1 cellular context compared by ENCODE assay signal in the genomic region with DNA sequence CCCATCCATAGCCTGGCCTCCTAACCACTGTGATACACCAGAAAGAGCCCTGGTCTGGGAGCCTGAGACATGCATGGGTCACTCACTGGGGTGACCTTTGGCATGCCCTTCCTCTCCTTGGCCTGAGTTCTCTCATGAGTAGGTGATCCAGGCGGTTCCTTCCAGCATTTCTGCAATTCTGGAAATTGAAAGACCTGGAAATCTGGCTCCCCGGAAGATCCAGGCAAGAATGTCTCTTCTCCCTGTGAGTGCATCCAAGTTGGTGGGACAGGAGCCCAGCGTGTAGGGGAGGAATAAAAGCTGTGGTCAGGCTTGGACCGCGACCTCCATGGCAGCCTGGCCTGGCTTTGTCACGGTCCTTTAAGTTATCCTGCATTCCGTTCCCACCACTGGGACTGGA.
TF ChIP-seq lines count a peak whose summit lies in the region.

No MANE protein-coding gene starts in this region.

TF ChIP-seq in H1, 55 proteins besides CTCF, POLR2A, EP300 and RAD21:
- TF ChIP-seq BCL11A (IDR thresholded peaks at IDR 0.05; ENCODE audit: low read depth in 2 of 2, low read length in 2 of 2): no peak
- TF ChIP-seq HDAC6 (IDR thresholded peaks at IDR 0.05; ENCODE audit: low read depth, low read length): no peak
- TF ChIP-seq GABPA (IDR thresholded peaks at IDR 0.05; ENCODE audit: borderline replicate concordance, insufficient read depth, low read length): no peak
- TF ChIP-seq, protein P1, sequence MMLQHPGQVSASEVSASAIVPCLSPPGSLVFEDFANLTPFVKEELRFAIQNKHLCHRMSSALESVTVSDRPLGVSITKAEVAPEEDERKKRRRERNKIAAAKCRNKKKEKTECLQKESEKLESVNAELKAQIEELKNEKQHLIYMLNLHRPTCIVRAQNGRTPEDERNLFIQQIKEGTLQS (IDR thresholded peaks at IDR 0.05; ENCODE audit: insufficient read depth, low read depth, low read length): no peak
- TF ChIP-seq YY1 (IDR thresholded peaks at IDR 0.05; ENCODE audit: low read depth, low read length): no peak
